In genomic region chr17:70297397-70297796, GRCh38 we compare ENCODE assay signal across 35 cellular contexts.
"Had no signal": no experiment of that assay in that cellular context is flagged by ENCODE, and none has a peak within 500 bp of the region (broad histone marks: within the 10 kb centered on the region; RNA-seq: fewer than 3 reads in every experiment).

No MANE protein-coding gene starts in this region.

- H3K27me3 ChIP-seq: MG63 had no signal

- H3K4me2 ChIP-seq: KMS-11 had no signal

- H3K9me3 ChIP-seq: MG63 had no signal

- H3K4me3 ChIP-seq: MG63 had no signal

- H3K27ac ChIP-seq: KMS-11 had no signal

- DNase-seq: Karpas-422, Kasumi-1, KG1, MG63, MM.1S, MV-4-11, NCI-H1048, NCI-H1092, NCI-H1092 treated with DMSO at 0.1 percent for 48 hours, NCI-H1105, NCI-H1105 treated with DMSO at 0.1 percent for 48 hours, NCI-H1417, NCI-H1417 treated with DMSO at 0.1 percent for 48 hours, NCI-H1436, NCI-H1436 treated with DMSO at 0.1 percent for 48 hours, NCI-H146, NCI-H1694, NCI-H1694 treated with DMSO at 0.1 percent for 48 hours, NCI-H187, NCI-H187 treated with DMSO at 0.1 percent for 48 hours, NCI-H1930, NCI-H2029, NCI-H2029 treated with DMSO at 0.1 percent for 48 hours, NCI-H2081, NCI-H2081 treated with DMSO at 0.1 percent for 48 hours, NCI-H2107, NCI-H2171 treated with DMSO at 0.1 percent for 48 hours, NCI-H2227 treated with DMSO at 0.1 percent for 48 hours, NCI-H226, NCI-H345, NCI-H446, NCI-H446 treated with DMSO at 0.1 percent for 48 hours, NCI-H510A, NCI-H510A treated with DMSO at 0.1 percent for 48 hours had no signal

- H3K9ac ChIP-seq: KMS-11 had no signal

- H3K36me3 ChIP-seq: MG63 had no signal
